24 cellular contexts compared by ENCODE assay signal in genomic region chr6:112193535-112194051, GRCh38.
"Had no signal": no experiment of that assay in that cellular context is flagged by ENCODE, and none has a peak within 500 bp of the region (broad histone marks: within the 10 kb centered on the region; RNA-seq: fewer than 3 reads in every experiment).

No MANE protein-coding gene starts in this region.

- H3K4me1 ChIP-seq: body of pancreas, foreskin keratinocyte, vagina had no signal

- H3K9me3 ChIP-seq: body of pancreas, lower lobe of right lung, mucosa of descending colon, vagina had no signal

- ATAC-seq: activated CD8-positive, alpha-beta T cell treated with anti-CD3 and anti-CD28 coated beads, Interleukin-2, amount 10 ng/mL, durations not matched to agents 7 days and 5 days; body of pancreas; foreskin keratinocyte; lower lobe of right lung; mucosa of descending colon had no signal

- H3K36me3 Mint-ChIP-seq: activated naive CD4-positive, alpha-beta T cell treated with anti-CD3 and anti-CD28 coated beads, Interleukin-2, amount 50 U/mL, for 24 hours had no signal

- H3K27ac Mint-ChIP-seq: activated CD8-positive, alpha-beta T cell treated with anti-CD3 and anti-CD28 coated beads, Interleukin-2, amount 10 ng/mL, durations not matched to agents 7 days and 5 days; activated naive CD4-positive, alpha-beta T cell treated with anti-CD3 and anti-CD28 coated beads, Interleukin-2, amount 50 U/mL, for 24 hours had no signal

- H3K4me1 Mint-ChIP-seq: activated naive CD4-positive, alpha-beta T cell treated with anti-CD3 and anti-CD28 coated beads, Interleukin-2, amount 50 U/mL, for 24 hours had no signal

- H3K27ac ChIP-seq: body of pancreas, foreskin keratinocyte, lower lobe of right lung, vagina had no signal

- H3K27me3 ChIP-seq: body of pancreas, foreskin keratinocyte, vagina had no signal

- DNase-seq: activated CD4-positive, alpha-beta T cell treated with anti-CD3 and anti-CD28 coated beads for 1 hour; activated CD4-positive, alpha-beta T cell treated with anti-CD3 and anti-CD28 coated beads, Interleukin-2, amount 50 U/mL, for 1 hour; activated CD8-positive, alpha-beta T cell treated with anti-CD3 and anti-CD28 coated beads, Interleukin-2, amount 10 ng/mL, durations not matched to agents 7 days and 5 days; activated gamma-delta T cell treated with Interleukin-2 at 50 U/mL for 16 hours; activated T-cell treated with anti-CD3 and anti-CD28 coated beads, Interleukin-2, amount 50 U/mL, for 1 hour; anterior cingulate cortex; body of pancreas; caudate nucleus; dermis blood vessel endothelial cell; effector CD8-positive, alpha-beta T cell; erythroblast; foreskin keratinocyte; glutamatergic neuron; lower lobe of right lung; mesendoderm; mucosa of descending colon; occipital lobe; stimulated activated CD4-positive, alpha-beta T cell treated with anti-CD3 and anti-CD28 coated beads, Interleukin-4, amount 100 ng/mL, for 1 hour; stimulated activated naive CD4-positive, alpha-beta T cell treated with Interleukin-2 at 50 U/mL for 16 hours; T-helper 1 cell; T-helper 9 cell; trophoblast cell had no signal

- H3K4me3 ChIP-seq: body of pancreas, lower lobe of right lung, mucosa of descending colon, vagina had no signal

- H3K9me3 Mint-ChIP-seq: activated naive CD4-positive, alpha-beta T cell treated with anti-CD3 and anti-CD28 coated beads, Interleukin-2, amount 50 U/mL, for 24 hours had no signal

- H3K4me3 Mint-ChIP-seq: activated CD8-positive, alpha-beta T cell treated with anti-CD3 and anti-CD28 coated beads, Interleukin-2, amount 10 ng/mL, durations not matched to agents 7 days and 5 days; activated naive CD4-positive, alpha-beta T cell treated with anti-CD3 and anti-CD28 coated beads, Interleukin-2, amount 50 U/mL, for 24 hours had no signal
